ENCODE assay signal across 9 cellular contexts in genomic region chr2:239290618-239291504, GRCh38.
DNase-seq lines count a peak whose midpoint lies in the region; ATAC-seq, FAIRE-seq and TF ChIP-seq lines count a peak whose summit lies in the region.
"Had no signal": no experiment of that assay in that cellular context is flagged by ENCODE, and none has a peak within 500 bp of the region (broad histone marks: within the 10 kb centered on the region; RNA-seq: fewer than 3 reads in every experiment).

No MANE protein-coding gene starts in this region.

- H3K36me3 Mint-ChIP-seq in activated CD8-positive, alpha-beta T cell treated with anti-CD3 and anti-CD28 coated beads, Interleukin-2, amount 10 ng/mL, durations not matched to agents 7 days and 5 days (ENCODE audit: low read depth) = peaks cover 23% of the 10 kb centered on the region
- no peaks in the 10 kb centered on the region for H3K36me3 Mint-ChIP-seq in activated CD8-positive, alpha-beta T cell treated with anti-CD3 and anti-CD28 coated beads for 36 hours (ENCODE audit: low read depth)
- no peaks in the 10 kb centered on the region for H3K36me3 Mint-ChIP-seq in chondrocyte (ENCODE audit: low read depth)

- H3K36me3 ChIP-seq in lower lobe of right lung (no peaks in the 10 kb centered on the region), transverse colon (no peaks in the 10 kb centered on the region), kidney (ENCODE audit: control insufficient read depth in 1 of 2, insufficient read depth in 2 of 2, low read length in 2 of 2) (no peaks in the 10 kb centered on the region)

- H3K27me3 Mint-ChIP-seq in activated CD8-positive, alpha-beta T cell treated with anti-CD3 and anti-CD28 coated beads, Interleukin-2, amount 10 ng/mL, durations not matched to agents 7 days and 5 days (ENCODE audit: low read depth) = no peaks in the 10 kb centered on the region
- peaks cover 1% of the 10 kb centered on the region for H3K27me3 Mint-ChIP-seq in activated CD8-positive, alpha-beta T cell treated with anti-CD3 and anti-CD28 coated beads for 36 hours
- no peaks in the 10 kb centered on the region for H3K27me3 Mint-ChIP-seq in chondrocyte (ENCODE audit: low read depth)

- no peak for TF ChIP-seq CTCF in activated CD8-positive, alpha-beta T cell treated with anti-CD3 and anti-CD28 coated beads for 36 hours (IDR thresholded peaks at IDR 0.05)
- TF ChIP-seq CTCF in chondrocyte (IDR thresholded peaks at IDR 0.05) = no peak
- TF ChIP-seq CTCF in lower lobe of right lung (IDR thresholded peaks at IDR 0.05) = no peak
- no peak for TF ChIP-seq CTCF in transverse colon (IDR thresholded peaks at IDR 0.05)
- no peak for TF ChIP-seq CTCF in kidney (IDR thresholded peaks at IDR 0.05; ENCODE audit: borderline replicate concordance, extremely low read depth, insufficient read depth)

- no peak overlapping the region for H3K4me3 ChIP-seq in lower lobe of right lung
- H3K4me3 ChIP-seq in transverse colon = no peak overlapping the region
- H3K4me3 ChIP-seq in kidney (ENCODE audit: low read length in 2 of 2) = no peak overlapping the region

- H3K4me1 Mint-ChIP-seq in activated CD8-positive, alpha-beta T cell treated with anti-CD3 and anti-CD28 coated beads, Interleukin-2, amount 10 ng/mL, durations not matched to agents 7 days and 5 days (ENCODE audit: low read depth) = peaks cover 73% of the 10 kb centered on the region
- peaks cover 71% of the 10 kb centered on the region for H3K4me1 Mint-ChIP-seq in activated CD8-positive, alpha-beta T cell treated with anti-CD3 and anti-CD28 coated beads for 36 hours (ENCODE audit: low read depth)
- H3K4me1 Mint-ChIP-seq in chondrocyte (ENCODE audit: low read depth) = peaks cover 42% of the 10 kb centered on the region

- no peak for FAIRE-seq in kidney (lab: Jason Lieb, UNC)

- no peak overlapping the region for H3K4me3 Mint-ChIP-seq in activated CD8-positive, alpha-beta T cell treated with anti-CD3 and anti-CD28 coated beads, Interleukin-2, amount 10 ng/mL, durations not matched to agents 7 days and 5 days
- H3K4me3 Mint-ChIP-seq in activated CD8-positive, alpha-beta T cell treated with anti-CD3 and anti-CD28 coated beads for 36 hours = no peak overlapping the region
- no peak overlapping the region for H3K4me3 Mint-ChIP-seq in chondrocyte (ENCODE audit: unreplicated experiment)

- no peak for TF ChIP-seq POLR2A in transverse colon (IDR thresholded peaks at IDR 0.05)

- no peak overlapping the region for H3K9ac ChIP-seq in kidney (ENCODE audit: low read length in 2 of 2)

- POLR2A ChIA-PET in activated CD8-positive, alpha-beta T cell treated with anti-CD3 and anti-CD28 coated beads, Interleukin-2, amount 10 ng/mL, durations not matched to agents 7 days and 5 days (lab: Charles Lee) = interaction anchor here (0.6 to 0.9 kb wide), 3 partner anchors 23 to 1331 kb away, joined by 3 to 5 read pairs (median 3); no protein-coding TSS in a partner anchor
- POLR2A ChIA-PET in activated CD8-positive, alpha-beta T cell treated with anti-CD3 and anti-CD28 coated beads for 36 hours (lab: Charles Lee) = interaction anchor here (0.8 to 1.4 kb wide), 6 partner anchors 7 to 112 kb away, joined by 3 to 5 read pairs (median 4); no protein-coding TSS in a partner anchor

- H3K4me1 ChIP-seq in lower lobe of right lung (peaks cover 47% of the 10 kb centered on the region), transverse colon (peaks cover 29 to 91% (median 75%) of the 10 kb centered on the region in 4 donors), kidney (ENCODE audit: control insufficient read depth in 1 of 2, insufficient read depth in 1 of 2, low read depth in 1 of 2, low read length in 2 of 2) (peaks cover 8 to 18% of the 10 kb centered on the region in 2 donors)

- ATAC-seq in activated CD8-positive, alpha-beta T cell treated with anti-CD3 and anti-CD28 coated beads, Interleukin-2, amount 10 ng/mL, durations not matched to agents 7 days and 5 days = no peak
- no peak for ATAC-seq in activated CD8-positive, alpha-beta T cell treated with anti-CD3 and anti-CD28 coated beads for 36 hours
- ATAC-seq in lower lobe of right lung (peak in 1 of 2 donors; percentile 22), GM21723 (IDR thresholded peaks at IDR 0.05; ENCODE audit: unreplicated experiment) (no peak), GM21737 (IDR thresholded peaks at IDR 0.05; ENCODE audit: unreplicated experiment) (no peak)

- CTCF ChIA-PET in activated CD8-positive, alpha-beta T cell treated with anti-CD3 and anti-CD28 coated beads, Interleukin-2, amount 10 ng/mL, durations not matched to agents 7 days and 5 days (lab: Charles Lee) = interaction anchor here (0.8 kb wide), 1 partner anchor 15 kb away, joined by 3 read pairs; no protein-coding TSS in a partner anchor
- CTCF ChIA-PET in activated CD8-positive, alpha-beta T cell treated with anti-CD3 and anti-CD28 coated beads for 36 hours (lab: Charles Lee) = interaction anchor here (1.1 to 1.3 kb wide), 2 partner anchors 31 to 146 kb away, joined by 3 read pairs; no protein-coding TSS in a partner anchor

- no peaks in the 10 kb centered on the region for H3K27me3 ChIP-seq in lower lobe of right lung (ENCODE audit: low read depth)
- H3K27me3 ChIP-seq in transverse colon = no peaks in the 10 kb centered on the region

- H3K27ac ChIP-seq in lower lobe of right lung (no peak overlapping the region), transverse colon (peak overlapping the region; percentile 63 to 80 (median 75)), kidney (ENCODE audit: low read depth in 2 of 2, low read length in 2 of 2) (no peak overlapping the region)

- in situ Hi-C loops in transverse colon (cut with MboI; ENCODE audit: low pct_ligation_motif_present in 1 of 4, low pct_unique_long_range_greater_than_20kb in 1 of 4, low sequenced_read_pairs in 3 of 4) = no loop called here

- WGBS in transverse colon (ENCODE audit: low coverage in 1 of 2), 2 donors = 85 to 89% methylated on average over 8 to 40 of the region's 40 CpGs

- H3K9me3 Mint-ChIP-seq in activated CD8-positive, alpha-beta T cell treated with anti-CD3 and anti-CD28 coated beads, Interleukin-2, amount 10 ng/mL, durations not matched to agents 7 days and 5 days (ENCODE audit: insufficient read depth) = no peaks in the 10 kb centered on the region
- no peaks in the 10 kb centered on the region for H3K9me3 Mint-ChIP-seq in activated CD8-positive, alpha-beta T cell treated with anti-CD3 and anti-CD28 coated beads for 36 hours
- H3K9me3 Mint-ChIP-seq in chondrocyte (ENCODE audit: low read depth) = no peaks in the 10 kb centered on the region

- DNase-seq in activated CD8-positive, alpha-beta T cell treated with anti-CD3 and anti-CD28 coated beads, Interleukin-2, amount 10 ng/mL, durations not matched to agents 7 days and 5 days = no peak
- no peak for DNase-seq in activated CD8-positive, alpha-beta T cell treated with anti-CD3 and anti-CD28 coated beads for 36 hours
- DNase-seq in chondrocyte (ENCODE audit: low spot score) (peak; percentile 80), lower lobe of right lung (peak; percentile 44), transverse colon (peak; percentile 14), kidney (no peak)
- DNase-seq: NCI-H2029 had no signal

- H3K9me3 ChIP-seq in lower lobe of right lung (no peaks in the 10 kb centered on the region), transverse colon (no peaks in the 10 kb centered on the region), kidney (ENCODE audit: control insufficient read depth in 1 of 2, low read length in 2 of 2) (no peaks in the 10 kb centered on the region)

- no peak for TF ChIP-seq EP300 in transverse colon (IDR thresholded peaks at IDR 0.05; ENCODE audit: low read depth)

- H3K27ac Mint-ChIP-seq in activated CD8-positive, alpha-beta T cell treated with anti-CD3 and anti-CD28 coated beads, Interleukin-2, amount 10 ng/mL, durations not matched to agents 7 days and 5 days = peak overlapping the region; percentile 28
- no peak overlapping the region for H3K27ac Mint-ChIP-seq in activated CD8-positive, alpha-beta T cell treated with anti-CD3 and anti-CD28 coated beads for 36 hours
- H3K27ac Mint-ChIP-seq in chondrocyte (ENCODE audit: unreplicated experiment) = no peak overlapping the region

- intact Hi-C loops in activated CD8-positive, alpha-beta T cell treated with anti-CD3 and anti-CD28 coated beads for 36 hours (cut with micrococcal nuclease) = loop anchor here (5.0 kb wide), 1 partner anchor 106 kb away; no protein-coding TSS in a partner anchor
- intact Hi-C loops in lower lobe of right lung (cut with DNase I) = no loop called here
- intact Hi-C loops in transverse colon (cut with DNase I; ENCODE audit: low total_unique reads) = no loop called here
- intact Hi-C loops in kidney (cut with DNase I) = no loop called here

Comparison
In these comparisons a context has a peak if more than half of its experiments do, and no peak if none do; other contexts are left out.
1. DNase-seq: peak in chondrocyte (single experiment), lower lobe of right lung (single experiment) and transverse colon (single experiment); none in activated CD8-positive, alpha-beta T cell treated with anti-CD3 and anti-CD28 coated beads, Interleukin-2, amount 10 ng/mL, durations not matched to agents 7 days and 5 days (single experiment), activated CD8-positive, alpha-beta T cell treated with anti-CD3 and anti-CD28 coated beads for 36 hours (single experiment) and kidney (single experiment).
2. H3K27ac ChIP-seq: peak in transverse colon (4 of 4); none in lower lobe of right lung (single experiment) and kidney (0 of 2).